8 cellular contexts compared by ENCODE assay signal in the genomic region with DNA sequence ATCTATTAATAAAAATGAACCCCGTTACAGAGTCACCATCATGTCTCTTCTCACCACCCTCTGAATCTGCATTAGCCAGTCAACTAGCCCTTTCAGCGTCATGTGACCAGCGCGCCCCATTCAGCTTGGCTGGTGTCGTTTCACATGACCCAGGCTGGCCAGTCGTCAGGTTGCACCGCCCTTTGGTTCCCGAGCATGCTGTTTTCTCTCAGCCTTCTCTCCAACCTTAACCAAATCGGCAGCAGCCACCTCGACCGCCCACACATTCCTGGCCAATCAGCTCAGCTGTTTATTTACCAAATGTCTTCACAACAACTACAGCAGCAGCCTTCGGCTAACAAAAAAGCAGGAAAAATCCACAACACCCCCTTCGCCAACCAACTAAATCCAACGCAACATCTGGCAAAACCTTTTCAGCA.
DNase-seq lines count a peak whose midpoint lies in the region; ATAC-seq lines count a peak whose summit lies in the region.

No MANE protein-coding gene starts in this region.

- H3K4me3 ChIP-seq in BLaER1 (peak overlapping the region; percentile 82), SK-N-MC (peak overlapping the region; percentile 21), iPS-15b (ENCODE audit: low read depth, low read length) (peak overlapping the region; percentile 20)

- peak overlapping the region; percentile 100; the same call in 1 of the 2 replicates for H3K9ac ChIP-seq in BLaER1
- H3K9ac ChIP-seq in SK-N-MC (ENCODE audit: insufficient read length): no peak overlapping the region
- no peak overlapping the region for H3K9ac ChIP-seq in iPS-15b (ENCODE audit: low read depth, low read length)

- no peak for DNase-seq in SK-N-MC (ENCODE audit: low read depth, low spot score)
- DNase-seq in activated naive CD8-positive, alpha-beta T cell treated with anti-CD3 and anti-CD28 coated beads, Interleukin-2, amount 50 U/mL, for 16 hours (ENCODE audit: low read depth, low spot score): peak; percentile 29
- peak; percentile 32 to 52 (median 35) for DNase-seq in stimulated activated CD4-positive, alpha-beta T cell treated with anti-CD3 and anti-CD28 coated beads, Interleukin-1b, Interleukin-23, amount 100 ng/mL, for 24 hours (ENCODE audit: low read depth in 4 of 4, low spot score in 1 of 4)
- no peak for DNase-seq in cerebellar nuclear complex (lab: John Stamatoyannopoulos, UW)
- no peak for DNase-seq in NCI-H69 (lab: John Stamatoyannopoulos, UW)

- peak overlapping the region; percentile 82 for H3K4me2 ChIP-seq in BLaER1

- H3K27ac ChIP-seq in BLaER1: peak overlapping the region; percentile 3; the same call in 1 of the 2 replicates
- no peak overlapping the region for H3K27ac ChIP-seq in SK-N-MC

- H4K20me1 ChIP-seq in BLaER1: peaks cover 100% of the 10 kb centered on the region

- peaks cover 76% of the 10 kb centered on the region for H3K4me1 ChIP-seq in BLaER1
- H3K4me1 ChIP-seq in iPS-15b (ENCODE audit: control insufficient read depth, insufficient read depth, low read length): peaks cover 6% of the 10 kb centered on the region

- ATAC-seq in GM18868 (IDR thresholded peaks at IDR 0.05; ENCODE audit: unreplicated experiment): no peak

- H3K27me3 ChIP-seq in BLaER1 (no peaks in the 10 kb centered on the region), iPS-15b (ENCODE audit: control insufficient read depth, insufficient read depth, low read length) (no peaks in the 10 kb centered on the region)

- H3K9me3 ChIP-seq in BLaER1 (no peaks in the 10 kb centered on the region), SK-N-MC (ENCODE audit: low read depth, low read length) (no peaks in the 10 kb centered on the region), iPS-15b (ENCODE audit: control insufficient read depth, insufficient read depth, low read length) (no peaks in the 10 kb centered on the region)

- H3K36me3 ChIP-seq in BLaER1: peaks cover 93% of the 10 kb centered on the region
- peaks cover 100% of the 10 kb centered on the region for H3K36me3 ChIP-seq in SK-N-MC (ENCODE audit: insufficient read depth, low read length)
- peaks cover 77% of the 10 kb centered on the region for H3K36me3 ChIP-seq in iPS-15b (ENCODE audit: control insufficient read depth, insufficient read depth, low read length)

Comparison
In these comparisons a context has a peak if more than half of its experiments do, and no peak if none do; other contexts are left out.
1. H3K4me3 ChIP-seq: peak in every context shown above with its lines; median percentile 82 in BLaER1; 21 in SK-N-MC; 20 in iPS-15b.
2. DNase-seq: peak in activated naive CD8-positive, alpha-beta T cell treated with anti-CD3 and anti-CD28 coated beads, Interleukin-2, amount 50 U/mL, for 16 hours (single experiment) and stimulated activated CD4-positive, alpha-beta T cell treated with anti-CD3 and anti-CD28 coated beads, Interleukin-1b, Interleukin-23, amount 100 ng/mL, for 24 hours (4 of 4); none in SK-N-MC (single experiment), cerebellar nuclear complex (0 of 2) and NCI-H69 (single experiment).